Comparison of ENCODE assay signal across 18 cellular contexts in the genomic region with DNA sequence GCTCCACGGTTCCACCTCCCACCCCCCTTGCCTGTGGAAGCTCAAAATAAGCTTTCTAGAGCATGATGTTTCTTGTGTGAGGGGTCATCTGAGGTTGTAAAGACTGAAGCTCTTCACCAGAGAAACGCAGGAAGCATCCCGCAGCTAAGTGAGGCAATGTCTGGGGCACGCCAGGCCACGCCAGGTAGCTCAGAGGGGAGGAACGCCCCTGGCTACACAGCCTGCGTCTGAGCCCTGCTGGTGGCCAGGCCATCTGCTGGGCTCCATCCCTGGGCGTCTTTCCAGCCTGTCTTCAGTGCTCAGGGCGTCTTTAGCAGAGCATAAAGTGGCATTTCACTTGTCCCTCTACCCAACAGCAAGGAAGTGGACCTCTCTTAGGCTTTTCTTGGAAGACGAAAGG. TPM values are rescaled to one million over a fixed set of nuclear protein-coding genes. Genes with fewer than 3 reads are reported as not detected.
A peak's percentile ranks its signal among the peaks of the same experiment; 100 is the strongest.
DNase-seq lines count a peak whose midpoint lies in the region; ATAC-seq and TF ChIP-seq lines count a peak whose summit lies in the region.
"Had no signal": no experiment of that assay in that cellular context is flagged by ENCODE, and none has a peak within 500 bp of the region (broad histone marks: within the 10 kb centered on the region; RNA-seq: fewer than 3 reads in every experiment).

No MANE protein-coding gene starts in this region.

- no peaks in the 10 kb centered on the region for H3K36me3 Mint-ChIP-seq in T-helper 1 cell treated with Interleukin-12 subunit alpha and Interleukin-12 subunit beta and Interleukin-4 antibody, amounts not matched to agents 30 μg/mL and 1 μg/mL, for 36 hours (ENCODE audit: low read depth)
- no peaks in the 10 kb centered on the region for H3K36me3 Mint-ChIP-seq in CD8-positive, alpha-beta T cell
- no peaks in the 10 kb centered on the region for H3K36me3 Mint-ChIP-seq in naive thymus-derived CD8-positive, alpha-beta T cell
- H3K36me3 Mint-ChIP-seq: stimulated activated naive B cell treated with anti-CD40 and anti-IgM and Interleukin-4, amounts not matched to agents 10 μg/mL and 1 μg/mL and 100 μg/mL, for 72 hours had no signal

- no peak for ATAC-seq in CD8-positive, alpha-beta T cell
- no peak for ATAC-seq in naive thymus-derived CD8-positive, alpha-beta T cell
- no peak for ATAC-seq in GM19395 (IDR thresholded peaks at IDR 0.05; ENCODE audit: unreplicated experiment)

- TF ChIP-seq CTCF in CD8-positive, alpha-beta T cell (IDR thresholded peaks at IDR 0.05) = no peak

- CTCF ChIA-PET in CD8-positive, alpha-beta T cell (lab: Charles Lee) = interaction anchor here (1.0 to 4.2 kb wide), 7 partner anchors 10 to 94 kb away, joined by 4 to 52 read pairs (median 6); partner anchors contain the start of gene SOCS3

- H3K4me1 ChIP-seq in CD8-positive, alpha-beta T cell (ENCODE audit: insufficient read depth, low read length) = peaks cover 69% of the 10 kb centered on the region

- peaks cover 12% of the 10 kb centered on the region for H3K27me3 Mint-ChIP-seq in T-helper 1 cell treated with Interleukin-12 subunit alpha and Interleukin-12 subunit beta and Interleukin-4 antibody, amounts not matched to agents 30 μg/mL and 1 μg/mL, for 36 hours (ENCODE audit: low read depth)
- no peaks in the 10 kb centered on the region for H3K27me3 Mint-ChIP-seq in CD8-positive, alpha-beta T cell (ENCODE audit: low read depth)
- no peaks in the 10 kb centered on the region for H3K27me3 Mint-ChIP-seq in naive thymus-derived CD8-positive, alpha-beta T cell
- H3K27me3 Mint-ChIP-seq: stimulated activated naive B cell treated with anti-CD40 and anti-IgM and Interleukin-4, amounts not matched to agents 10 μg/mL and 1 μg/mL and 100 μg/mL, for 72 hours had no signal

- H3K27ac Mint-ChIP-seq in T-helper 1 cell treated with Interleukin-12 subunit alpha and Interleukin-12 subunit beta and Interleukin-4 antibody, amounts not matched to agents 30 μg/mL and 1 μg/mL, for 36 hours = peak overlapping the region; percentile 67
- peak overlapping the region; percentile 80 for H3K27ac Mint-ChIP-seq in CD8-positive, alpha-beta T cell
- H3K27ac Mint-ChIP-seq in naive thymus-derived CD8-positive, alpha-beta T cell = peak overlapping the region; percentile 41 to 97 (median 90)

- peaks cover 59% of the 10 kb centered on the region for H3K4me1 Mint-ChIP-seq in T-helper 1 cell treated with Interleukin-12 subunit alpha and Interleukin-12 subunit beta and Interleukin-4 antibody, amounts not matched to agents 30 μg/mL and 1 μg/mL, for 36 hours (ENCODE audit: low read depth)
- H3K4me1 Mint-ChIP-seq in CD8-positive, alpha-beta T cell (ENCODE audit: low read depth) = peaks cover 71% of the 10 kb centered on the region
- H3K4me1 Mint-ChIP-seq in naive thymus-derived CD8-positive, alpha-beta T cell = peaks cover 34 to 81% (median 77%) of the 10 kb centered on the region in 4 donors

- no peak for DNase-seq in T-helper 1 cell
- DNase-seq in CD8-positive, alpha-beta T cell = no peak
- DNase-seq in amniotic epithelial cell (ENCODE audit: low read depth) = peak; percentile 28
- no peak for DNase-seq in naive thymus-derived CD8-positive, alpha-beta T cell
- DNase-seq in glomerular visceral epithelial cell (ENCODE audit: extremely low spot score) = no peak
- no peak for DNase-seq in CD1c-positive myeloid dendritic cell (ENCODE audit: extremely low spot score)
- DNase-seq: activated gamma-delta T cell; DND-41; hippocampal formation; NCI-H2081 treated with DMSO at 0.1 percent for 48 hours; NCI-H526 treated with DMSO at 0.1 percent for 48 hours; spleen; stimulated activated naive B cell treated with anti-CD40 and anti-IgM and Interleukin-4, amounts not matched to agents 10 μg/mL and 1 μg/mL and 100 μg/mL, for 72 hours; transverse colon had no signal

- H3K27me3 ChIP-seq in CD8-positive, alpha-beta T cell (ENCODE audit: insufficient read depth, low read length) = no peaks in the 10 kb centered on the region
- H3K27me3 ChIP-seq: transverse colon had no signal

- intact Hi-C loops in CD8-positive, alpha-beta T cell (cut with DNase I, micrococcal nuclease) = no loop called here

- no peaks in the 10 kb centered on the region for H3K9me3 Mint-ChIP-seq in T-helper 1 cell treated with Interleukin-12 subunit alpha and Interleukin-12 subunit beta and Interleukin-4 antibody, amounts not matched to agents 30 μg/mL and 1 μg/mL, for 36 hours
- no peaks in the 10 kb centered on the region for H3K9me3 Mint-ChIP-seq in CD8-positive, alpha-beta T cell
- no peaks in the 10 kb centered on the region for H3K9me3 Mint-ChIP-seq in naive thymus-derived CD8-positive, alpha-beta T cell
- H3K9me3 Mint-ChIP-seq: stimulated activated naive B cell treated with anti-CD40 and anti-IgM and Interleukin-4, amounts not matched to agents 10 μg/mL and 1 μg/mL and 100 μg/mL, for 72 hours had no signal

- H3K9me3 ChIP-seq in CD8-positive, alpha-beta T cell (ENCODE audit: low read length) = no peaks in the 10 kb centered on the region
- H3K9me3 ChIP-seq: BLaER1 treated with 17β-estradiol and CSF1 and Interleukin-3, amounts not matched to agents 10 nM and 100 nM; spleen; transverse colon had no signal

- no peak overlapping the region for H3K4me3 ChIP-seq in CD8-positive, alpha-beta T cell (ENCODE audit: low read depth, low read length)
- H3K4me3 ChIP-seq: SK-N-MC, transverse colon had no signal

- no peaks in the 10 kb centered on the region for H3K36me3 ChIP-seq in CD8-positive, alpha-beta T cell (ENCODE audit: insufficient read depth, low read length)
- H3K36me3 ChIP-seq: BLaER1 treated with 17β-estradiol and CSF1 and Interleukin-3, amounts not matched to agents 10 nM and 100 nM; spleen; transverse colon had no signal

- no peak overlapping the region for H3K27ac ChIP-seq in CD8-positive, alpha-beta T cell (ENCODE audit: low read depth, low read length)
- H3K27ac ChIP-seq: SK-N-MC had no signal

- H3K4me3 Mint-ChIP-seq in T-helper 1 cell treated with Interleukin-12 subunit alpha and Interleukin-12 subunit beta and Interleukin-4 antibody, amounts not matched to agents 30 μg/mL and 1 μg/mL, for 36 hours = peak overlapping the region; percentile 46
- H3K4me3 Mint-ChIP-seq in CD8-positive, alpha-beta T cell = peak overlapping the region; percentile 37
- H3K4me3 Mint-ChIP-seq in naive thymus-derived CD8-positive, alpha-beta T cell = peak overlapping the region; percentile 18 to 81 (median 60)

- POLR2A ChIA-PET in CD8-positive, alpha-beta T cell (lab: Charles Lee) = interaction anchor here (0.6 to 2.7 kb wide), 5 partner anchors 9 to 1987 kb away, joined by 3 to 19 read pairs (median 4); partner anchors contain the start of genes SOCS3 and TNRC6C
- POLR2A ChIA-PET in naive thymus-derived CD8-positive, alpha-beta T cell (lab: Charles Lee) = interaction anchor here (0.7 to 6.0 kb wide), 12 partner anchors 10 to 1591 kb away, joined by 3 to 55 read pairs (median 6); partner anchors contain the start of genes PGS1 and SOCS3

RNA-seq across cellular contexts. Expression of gene SOCS3, which starts 15.2 kb away (rescaled TPM):
- total RNA-seq in CD8-positive, alpha-beta T cell = 100 to 1,000 TPM; 279 to 283 TPM
- 1 to 10 TPM in 1 of 2 experiments, under 1 TPM in 1; 0.86 to 1.0 TPM for total RNA-seq in naive thymus-derived CD8-positive, alpha-beta T cell
- polyA plus RNA-seq in naive thymus-derived CD8-positive, alpha-beta T cell = 10 to 100 TPM; 21.2 to 43.9 (median 37.3) TPM

RNA-seq across cellular contexts. Expression of gene PGS1, which starts 33.8 kb away (rescaled TPM):
- total RNA-seq in CD8-positive, alpha-beta T cell = 10 to 100 TPM; 34.6 to 36.3 TPM
- total RNA-seq in naive thymus-derived CD8-positive, alpha-beta T cell = 10 to 100 TPM; 72.5 to 73.4 TPM
- polyA plus RNA-seq in naive thymus-derived CD8-positive, alpha-beta T cell = 10 to 100 TPM; 24.3 to 46.6 (median 32.7) TPM

Comparison
In these comparisons a context has a peak if more than half of its experiments do, and no peak if none do; other contexts are left out.
1. RNA of gene SOCS3, which starts 15.2 kb away (total RNA-seq): 279 to 283 TPM in CD8-positive, alpha-beta T cell; 0.86 to 1.0 TPM in naive thymus-derived CD8-positive, alpha-beta T cell; every median in the first group is over 100 times any median in the second.
2. Peak in every context shown above with its lines, with median percentiles within 50 percentile points of each other: H3K27ac Mint-ChIP-seq and H3K4me3 Mint-ChIP-seq.